21 cellular contexts compared by ENCODE assay signal in the genomic region with DNA sequence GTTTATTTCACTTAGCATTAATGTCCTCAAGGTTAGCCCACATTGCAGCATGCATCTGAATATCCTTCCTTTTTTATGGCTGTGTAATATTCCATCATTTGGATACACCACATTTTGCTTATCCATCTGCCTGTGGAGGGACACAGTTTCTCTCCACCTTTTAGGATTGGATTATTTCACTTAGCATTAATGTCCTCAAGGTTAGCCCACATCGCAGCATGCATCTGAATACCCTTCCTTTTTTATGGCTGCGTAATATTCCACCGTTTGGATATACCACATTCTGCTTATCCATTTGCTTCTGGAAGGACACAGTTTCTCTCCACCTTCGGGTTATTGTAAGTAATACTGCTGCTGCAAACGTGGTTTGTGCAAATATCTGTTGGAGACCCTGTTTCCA.
A peak's percentile ranks its signal among the peaks of the same experiment; 100 is the strongest.
DNase-seq lines count a peak whose midpoint lies in the region; ATAC-seq, FAIRE-seq and TF ChIP-seq lines count a peak whose summit lies in the region.
"Had no signal": no experiment of that assay in that cellular context is flagged by ENCODE, and none has a peak within 500 bp of the region (broad histone marks: within the 10 kb centered on the region; RNA-seq: fewer than 3 reads in every experiment).

No MANE protein-coding gene starts in this region.

- peak; percentile 36 for FAIRE-seq in GM12892 (lab: Jason Lieb, UNC)

- H3K9me3 ChIP-seq in BLaER1: peaks cover 36% of the 10 kb centered on the region
- H3K9me3 ChIP-seq in Panc1 (ENCODE audit: control insufficient read depth, insufficient read depth, low read depth, low read length): no peaks in the 10 kb centered on the region
- H3K9me3 ChIP-seq: BE2C had no signal

- in situ Hi-C loops in Panc1 (cut with HindIII; ENCODE audit: low pct_unique_long_range_greater_than_20kb, low sequenced_read_pairs): no loop called here

- no peak overlapping the region for H2BK5ac ChIP-seq in mesendoderm (ENCODE audit: low read length)

- no peak for ATAC-seq in Panc1
- no peak for ATAC-seq in GM18505 (IDR thresholded peaks at IDR 0.05; ENCODE audit: unreplicated experiment)
- ATAC-seq: PC-3, Right ventricle myocardium inferior, T-cell had no signal

- H2BK120ac ChIP-seq in mesendoderm (ENCODE audit: low read depth, low read length): no peak overlapping the region

- H3K9ac ChIP-seq in BLaER1 (no peak overlapping the region), mesendoderm (ENCODE audit: low read length) (no peak overlapping the region)

- DNase-seq in GM12892 (ENCODE audit: insufficient read length): no peak
- no peak for DNase-seq in Panc1 (ENCODE audit: low read depth, low spot score)
- DNase-seq in mesendoderm: no peak
- no peak for DNase-seq in NCI-H1048 (lab: John Stamatoyannopoulos, UW)
- DNase-seq in activated naive CD4-positive, alpha-beta T cell (lab: John Stamatoyannopoulos, UW): no peak
- DNase-seq: ACHN, BE2C, DMS153, KG1, NCI-H1092 treated with DMSO at 0.1 percent for 48 hours, NCI-H1436 treated with DMSO at 0.1 percent for 48 hours, NCI-H187 treated with DMSO at 0.1 percent for 48 hours, NCI-H2107, NCI-H524 treated with DMSO at 0.1 percent for 48 hours, NCI-H774, PC-3, SJCRH30, T-cell had no signal

- TF ChIP-seq POLR2A in GM12892 (IDR thresholded peaks at IDR 0.05; ENCODE audit: low read depth, low read length) (no peak), GM18505 (IDR thresholded peaks at IDR 0.05; ENCODE audit: borderline replicate concordance, extremely low read depth, insufficient read depth, insufficient read length) (no peak)

- H4K5ac ChIP-seq in mesendoderm (ENCODE audit: low read length): no peak overlapping the region

- CTCF ChIA-PET in Panc1 (lab: Charles Lee): no interaction called here

- H3K36me3 ChIP-seq in BLaER1 (peaks cover 80% of the 10 kb centered on the region), Panc1 (ENCODE audit: control insufficient read depth, insufficient read depth, low read length) (no peaks in the 10 kb centered on the region), mesendoderm (ENCODE audit: control insufficient read depth, insufficient read depth, low read length) (peaks cover 4% of the 10 kb centered on the region)
- H3K36me3 ChIP-seq: BE2C had no signal

- no peak overlapping the region for H2AK5ac ChIP-seq in mesendoderm (ENCODE audit: low read length)

- H3K18ac ChIP-seq in mesendoderm (ENCODE audit: low read length): no peak overlapping the region

- H3K23ac ChIP-seq in mesendoderm (ENCODE audit: low read length): no peak overlapping the region

- TSS peak; percentile 59 for BruUV-seq in Panc1 (replicated peaks; lab: Mats Ljungman, UMichigan)

- H3K27ac ChIP-seq in BLaER1 (no peak overlapping the region), Panc1 (ENCODE audit: low read length) (no peak overlapping the region), mesendoderm (ENCODE audit: low read depth, low read length) (no peak overlapping the region)
- H3K27ac ChIP-seq: SJCRH30 had no signal

- no CpG with 5 or more reads among the region's 5 CpGs for WGBS in mesendoderm (ENCODE audit: extremely low coverage, insufficient coverage, low lambda C conversion rate)

- H3K27me3 ChIP-seq in BLaER1 (no peaks in the 10 kb centered on the region), Panc1 (ENCODE audit: control insufficient read depth, insufficient read depth, low read length) (no peaks in the 10 kb centered on the region), mesendoderm (ENCODE audit: insufficient read depth, low read length, poor library complexity) (no peaks in the 10 kb centered on the region)
- H3K27me3 ChIP-seq: BE2C, SJCRH30 had no signal

- no peak overlapping the region for H2BK15ac ChIP-seq in mesendoderm (replicated peaks; ENCODE audit: low read depth)

- POLR2A ChIA-PET in Panc1 (lab: Charles Lee): no interaction called here

- H3K4me2 ChIP-seq in BLaER1 (no peak overlapping the region), mesendoderm (ENCODE audit: low read length) (no peak overlapping the region)

- H4K20me1 ChIP-seq in BLaER1: peaks cover 27% of the 10 kb centered on the region

- no peak overlapping the region for H3K56ac ChIP-seq in mesendoderm (ENCODE audit: low read length)

- peaks cover 6% of the 10 kb centered on the region for H3K79me1 ChIP-seq in mesendoderm (ENCODE audit: low read length)

- no peak for TF ChIP-seq CTCF in Panc1 (IDR thresholded peaks at IDR 0.05)

- H3K4me3 ChIP-seq in BLaER1 (peak overlapping the region; percentile 42; the same call in 1 of the 2 replicates), Panc1 (ENCODE audit: low read depth in 2 of 2, low read length in 2 of 2) (no peak overlapping the region), mesendoderm (ENCODE audit: low read length) (peak overlapping the region; percentile 9)
- H3K4me3 ChIP-seq: SJCRH30 had no signal

- H3K4ac ChIP-seq in mesendoderm (ENCODE audit: low read depth, low read length): no peak overlapping the region

- H3K4me1 ChIP-seq in BLaER1: no peaks in the 10 kb centered on the region
- H3K4me1 ChIP-seq in Panc1 (ENCODE audit: control insufficient read depth, insufficient read depth, low read length): no peaks in the 10 kb centered on the region
- H3K4me1 ChIP-seq in mesendoderm (ENCODE audit: control insufficient read depth, low read depth, low read length): no peaks in the 10 kb centered on the region
- H3K4me1 ChIP-seq: BE2C, SJCRH30 had no signal

- intact Hi-C loops in Panc1 (cut with micrococcal nuclease; ENCODE audit: unreplicated experiment): no loop called here

- no peak overlapping the region for H4K8ac ChIP-seq in mesendoderm (ENCODE audit: low read depth, low read length)

- H3K79me2 ChIP-seq in mesendoderm (ENCODE audit: control insufficient read depth, insufficient read depth, low read length): no peaks in the 10 kb centered on the region

Comparison
In these comparisons a context has a peak if more than half of its experiments do, and no peak if none do; other contexts are left out.
1. H3K4me3 ChIP-seq: peak in BLaER1 (single experiment) and mesendoderm (single experiment); none in Panc1 (0 of 2).